In the genomic region with DNA sequence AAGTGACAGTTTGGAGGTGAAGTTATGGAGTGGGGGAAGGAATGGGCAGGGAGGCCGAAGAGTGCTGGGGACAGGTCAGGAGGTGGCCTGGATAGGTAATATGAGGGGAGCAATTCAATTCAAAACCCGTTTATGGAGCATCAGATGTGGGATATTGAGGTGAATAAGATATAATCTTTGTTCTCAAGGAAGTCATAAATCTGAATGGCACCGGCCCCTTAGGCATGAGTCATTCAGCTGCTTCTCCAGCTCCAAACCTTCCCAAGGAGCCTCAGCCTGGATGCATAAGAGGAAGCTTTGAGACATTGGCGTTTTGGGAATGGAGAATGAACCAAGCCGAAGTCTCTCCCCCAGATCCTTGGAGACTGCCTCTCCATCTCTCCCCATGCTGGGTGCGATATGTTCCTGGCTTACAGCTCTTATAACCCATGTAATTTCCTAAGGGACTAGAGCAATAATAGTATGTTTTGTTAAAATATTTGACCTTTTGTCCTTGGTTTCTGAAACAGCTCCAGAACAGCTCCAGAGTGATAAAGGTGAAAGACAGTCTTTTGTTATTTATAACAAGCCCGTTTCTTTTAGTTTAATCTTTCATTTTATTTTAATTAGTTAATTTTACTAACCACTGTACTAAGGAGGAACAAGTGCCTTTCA, we compare ENCODE assay signal across 9 cellular contexts. TPM values are rescaled to one million over a fixed set of nuclear protein-coding genes. Genes with fewer than 3 reads are reported as not detected.
A peak's percentile ranks its signal among the peaks of the same experiment; 100 is the strongest.
DNase-seq lines count a peak whose midpoint lies in the region; ATAC-seq and TF ChIP-seq lines count a peak whose summit lies in the region.
"Had no signal": no experiment of that assay in that cellular context is flagged by ENCODE, and none has a peak within 500 bp of the region (broad histone marks: within the 10 kb centered on the region; RNA-seq: fewer than 3 reads in every experiment).

No MANE protein-coding gene starts in this region.

- no peak for TF ChIP-seq RAD21 in SK-N-SH (IDR thresholded peaks at IDR 0.05; ENCODE audit: low read length)

- WGBS in SK-N-SH (ENCODE audit: low lambda C conversion rate): 28% methylated on average over 7 of the region's 7 CpGs
- 59 to 68% (median 63%) methylated on average over 7 of the region's 7 CpGs for WGBS in stomach, 5 donors

- peak overlapping the region; percentile 41; the same call in 1 of the 2 replicates for H3K9ac ChIP-seq in SK-N-SH

- H3K9me3 ChIP-seq in SK-N-SH (no peaks in the 10 kb centered on the region), stomach (no peaks in the 10 kb centered on the region)

- H3K36me3 ChIP-seq in GM23338 (ENCODE audit: insufficient read depth): no peaks in the 10 kb centered on the region
- H3K36me3 ChIP-seq in SK-N-SH (replicated peaks in 1 of 2; ENCODE audit: control insufficient read depth in 1 of 2, insufficient read depth in 2 of 2, low read length in 1 of 2): peaks cover 15 to 32% of the 10 kb centered on the region in 2 experiments
- peaks cover 9 to 48% (median 35%) of the 10 kb centered on the region in 4 donors for H3K36me3 ChIP-seq in stomach

- H3F3A ChIP-seq in GM23338 (replicated peaks; ENCODE audit: low read depth) (no peaks in the 10 kb centered on the region), SK-N-SH (replicated peaks; ENCODE audit: insufficient read depth) (peaks cover 13% of the 10 kb centered on the region)

- H3K4me1 ChIP-seq in GM23338 (ENCODE audit: insufficient read depth): peaks cover 6% of the 10 kb centered on the region
- peaks cover 8 to 12% of the 10 kb centered on the region in 2 experiments; a peak in 2 of 4 replicates for H3K4me1 ChIP-seq in SK-N-SH (ENCODE audit: control insufficient read depth in 1 of 2, insufficient read depth in 2 of 2, low read depth in 1 of 2, low read length in 1 of 2)
- peaks cover 11 to 29% (median 23%) of the 10 kb centered on the region in 4 donors for H3K4me1 ChIP-seq in stomach

- no peak for ATAC-seq in GM23338
- ATAC-seq in GM18517 (IDR thresholded peaks at IDR 0.05; ENCODE audit: unreplicated experiment): no peak

- peak overlapping the region; percentile 68 for H3K4me2 ChIP-seq in GM23338
- H3K4me2 ChIP-seq in SK-N-SH: peak overlapping the region; percentile 85

- DNase-seq in GM23338 (ENCODE audit: low spot score): no peak
- DNase-seq in SK-N-SH: no peak
- DNase-seq in fibroblast of villous mesenchyme (ENCODE audit: low read depth): peak; percentile 88
- no peak for DNase-seq in stomach
- no peak for DNase-seq in NCI-H1436 treated with DMSO at 0.1 percent for 48 hours (lab: John Stamatoyannopoulos, UW)
- DNase-seq in erythroblast (lab: John Stamatoyannopoulos, UW): no peak
- no peak for DNase-seq in 8988T
- DNase-seq: Right ventricle myocardium superior had no signal

- H3K27me3 ChIP-seq in GM23338 (ENCODE audit: insufficient read depth): no peaks in the 10 kb centered on the region
- no peaks in the 10 kb centered on the region for H3K27me3 ChIP-seq in SK-N-SH (ENCODE audit: insufficient read depth)
- H3K27me3 ChIP-seq in stomach: no peaks in the 10 kb centered on the region

- CTCF ChIA-PET in SK-N-SH (lab: Yijun Ruan, JAX): interaction anchor here (1.6 to 11.0 kb wide), 3 partner anchors 16 to 82 kb away, joined by 7 to 121 read pairs (median 36); a partner anchor contains a TSS

- no peak overlapping the region for H3K27ac ChIP-seq in GM23338 (ENCODE audit: low read depth)
- peak overlapping the region; percentile 62 to 87 for H3K27ac ChIP-seq in SK-N-SH (ENCODE audit: low read depth in 2 of 2, low read length in 1 of 2)
- peak overlapping the region in 3 of 5 donors; percentile 13 to 32 (median 24) for H3K27ac ChIP-seq in stomach

- H3K4me3 Mint-ChIP-seq in GM23338: peak overlapping the region; percentile 63; the same call in 1 of the 3 replicates

- peaks cover 27% of the 10 kb centered on the region for H3K36me3 Mint-ChIP-seq in GM23338 (ENCODE audit: low read depth)

- TF ChIP-seq CTCF in GM23338 (conservative IDR thresholded peaks at IDR 0.05; ENCODE audit: low read depth in 2 of 2): no peak
- no peak for TF ChIP-seq CTCF in SK-N-SH (IDR thresholded peaks at IDR 0.05)
- TF ChIP-seq CTCF in fibroblast of villous mesenchyme (IDR thresholded peaks at IDR 0.05; ENCODE audit: insufficient read depth, low read depth, low read length): no peak
- TF ChIP-seq CTCF in stomach (IDR thresholded peaks at IDR 0.05): no peak

- H3K27me3 Mint-ChIP-seq in GM23338 (ENCODE audit: insufficient read depth, low read depth, poor library complexity): peaks cover 14% of the 10 kb centered on the region

- H2AFZ ChIP-seq in GM23338 (no peak overlapping the region), SK-N-SH (ENCODE audit: low read depth) (no peak overlapping the region)

- TF ChIP-seq POLR2A in stomach (IDR thresholded peaks at IDR 0.05) (no peak), erythroblast (IDR thresholded peaks at IDR 0.05; ENCODE audit: low read length) (no peak)

- H3K9me2 ChIP-seq in GM23338 (ENCODE audit: insufficient read depth) (no peaks in the 10 kb centered on the region), SK-N-SH (no peaks in the 10 kb centered on the region)

- POLR2A ChIA-PET in SK-N-SH (lab: Yijun Ruan, JAX): interaction anchor here (1.1 kb wide), 1 partner anchor 11 kb away, joined by 4 read pairs; no protein-coding TSS in a partner anchor

- intact Hi-C loops in stomach (cut with DNase I; ENCODE audit: low total_unique reads): no loop called here

- no peak overlapping the region for H3K27ac Mint-ChIP-seq in GM23338

- 0 out of 3 replicates have a peak, but pooled peaks cover 4% of the 10 kb centered on the region for H3K9me3 Mint-ChIP-seq in GM23338

- peaks cover 9% of the 10 kb centered on the region for H3K4me1 Mint-ChIP-seq in GM23338

- H3K79me2 ChIP-seq in GM23338 (replicated peaks; ENCODE audit: insufficient read depth) (no peaks in the 10 kb centered on the region), SK-N-SH (ENCODE audit: insufficient read depth) (peaks cover 30% of the 10 kb centered on the region)

- TF ChIP-seq EP300 in SK-N-SH (IDR thresholded peaks at IDR 0.05; ENCODE audit: borderline replicate concordance in 1 of 2, low read depth in 1 of 2, low read length in 1 of 2): peak in 1 of 2 experiments; percentile 64; a peak in 1 of 4 replicates
- TF ChIP-seq EP300 in stomach (IDR thresholded peaks at IDR 0.05): no peak

- H3K4me3 ChIP-seq in GM23338: peak overlapping the region; percentile 17; the same call in 1 of the 2 replicates
- H3K4me3 ChIP-seq in SK-N-SH (ENCODE audit: low read depth in 2 of 2, low read length in 1 of 2): peak overlapping the region in 1 of 2 experiments; percentile 72; a peak in 3 of 4 replicates
- no peak overlapping the region for H3K4me3 ChIP-seq in fibroblast of villous mesenchyme (ENCODE audit: low read depth, low read length)
- peak overlapping the region in 1 of 4 donors; percentile 1 for H3K4me3 ChIP-seq in stomach

- H4K20me1 ChIP-seq in GM23338 (replicated peaks; ENCODE audit: insufficient read depth) (no peaks in the 10 kb centered on the region; the same call in 1 of the 2 replicates), SK-N-SH (ENCODE audit: insufficient read depth) (no peaks in the 10 kb centered on the region)

TF ChIP-seq in SK-N-SH, 30 proteins besides CTCF, POLR2A, EP300 and RAD21 (continues in another document):
- TF ChIP-seq FOXM1 (IDR thresholded peaks at IDR 0.05; ENCODE audit: low read depth) (no peak), TAF1 (IDR thresholded peaks at IDR 0.05; ENCODE audit: borderline replicate concordance, low read depth, low read length) (no peak), ELF1 (IDR thresholded peaks at IDR 0.05) (no peak)

RNA-seq across cellular contexts. Expression of a gene that starts 1.7 kb away (rescaled TPM):
- 15.3 and 18.2 TPM in 2 replicates for total RNA-seq in GM23338 (2014; rRNA removed; shearing (Covaris generic))
- polyA plus RNA-seq in GM23338 (2016; fragmentation: Nextera tagmentation; extraction: Ambion mirVana) (16.5 and 19.0 TPM in 2 replicates), SK-N-SH (2012; rRNA removed) (27.6 and 33.9 TPM in 2 replicates), stomach (10 to 100 TPM; 13.3 to 17.1 (median 15.9) TPM)
- polyA plus RNA-seq in SK-N-SH (2012; cell fraction: cytosol; rRNA removed): 14.4 and 21.3 TPM in 2 replicates
- polyA plus RNA-seq in SK-N-SH (2012; cell fraction: nucleus; rRNA removed): 210 and 236 TPM in 2 replicates
- total RNA-seq in fibroblast of villous mesenchyme (11.7 and 13.2 TPM in 2 replicates), stomach (100 to 1,000 TPM in 2 of 5 donors, 10 to 100 TPM in 2, 1 to 10 TPM in 1; 4.3 to 181 (median 15.8) TPM)

RNA-seq across cellular contexts. Expression of a gene that starts 16.0 kb away (rescaled TPM):
- total RNA-seq in GM23338 (2014; rRNA removed; shearing (Covaris generic)): 24.2 and 24.8 TPM in 2 replicates
- polyA plus RNA-seq in GM23338 (2016; fragmentation: Nextera tagmentation; extraction: Ambion mirVana) (10.9 and 13.8 TPM in 2 replicates), SK-N-SH (2012; rRNA removed) (9.8 and 12.8 TPM in 2 replicates), stomach (10 to 100 TPM; 19.1 to 74.4 (median 52.9) TPM)
- polyA plus RNA-seq in SK-N-SH (2012; cell fraction: cytosol; rRNA removed): 5.9 and 8.6 TPM in 2 replicates
- polyA plus RNA-seq in SK-N-SH (2012; cell fraction: nucleus; rRNA removed): 22.9 and 29.8 TPM in 2 replicates
- total RNA-seq in fibroblast of villous mesenchyme (13.8 and 15.1 TPM in 2 replicates), stomach (10 to 100 TPM; 16.5 to 96.0 (median 28.0) TPM)

RNA-seq across cellular contexts. Expression of a gene that starts 20.8 kb away (rescaled TPM):
- total RNA-seq in GM23338 (2014; rRNA removed; shearing (Covaris generic)): 1.1 and 1.7 TPM in 2 replicates
- polyA plus RNA-seq in GM23338 (2016; fragmentation: Nextera tagmentation; extraction: Ambion mirVana): 2.7 and 3.0 TPM in 2 replicates
- polyA plus RNA-seq in SK-N-SH (2012; rRNA removed): 2.2 and 3.1 TPM in 2 replicates
- 1.2 and 1.7 TPM in 2 replicates for polyA plus RNA-seq in SK-N-SH (2012; cell fraction: cytosol; rRNA removed)
- 11.5 and 25.8 TPM in 2 replicates for polyA plus RNA-seq in SK-N-SH (2012; cell fraction: nucleus; rRNA removed)
- total RNA-seq in fibroblast of villous mesenchyme: 4.5 and 6.5 TPM in 2 replicates
- total RNA-seq in stomach: 10 to 100 TPM in 1 of 5 donors, 1 to 10 TPM in 3, not detected in 1; 1.7 to 11.7 (median 7.0) TPM
- polyA plus RNA-seq in stomach: 1 to 10 TPM in 1 of 3 donors, under 1 TPM in 2; 0.55 to 1.4 (median 0.56) TPM

RNA-seq across cellular contexts. Expression of a gene that starts 21.5 kb away (rescaled TPM):
- 2.9 and 5.0 TPM in 2 replicates for total RNA-seq in GM23338 (2014; rRNA removed; shearing (Covaris generic))
- 0.75 and 1.3 TPM in 2 replicates for polyA plus RNA-seq in GM23338 (2016; fragmentation: Nextera tagmentation; extraction: Ambion mirVana)
- polyA plus RNA-seq in SK-N-SH (2012; rRNA removed): 74.3 and 92.7 TPM in 2 replicates
- 31.9 and 45.9 TPM in 2 replicates for polyA plus RNA-seq in SK-N-SH (2012; cell fraction: cytosol; rRNA removed)
- 213 and 214 TPM in 2 replicates for polyA plus RNA-seq in SK-N-SH (2012; cell fraction: nucleus; rRNA removed)
- 45.4 and 60.5 TPM in 2 replicates for total RNA-seq in fibroblast of villous mesenchyme
- total RNA-seq in stomach: 10 to 100 TPM in 2 of 5 donors, 1 to 10 TPM in 3; 6.7 to 13.3 (median 9.0) TPM
- polyA plus RNA-seq in stomach: 1 to 10 TPM in 2 of 3 donors, under 1 TPM in 1; 0.76 to 2.7 (median 2.6) TPM

RNA-seq across cellular contexts. Expression of a gene that starts 51.3 kb away (rescaled TPM):
- 82.8 and 101 TPM in 2 replicates for total RNA-seq in GM23338 (2014; rRNA removed; shearing (Covaris generic))
- polyA plus RNA-seq in GM23338 (2016; fragmentation: Nextera tagmentation; extraction: Ambion mirVana) (110 and 117 TPM in 2 replicates), SK-N-SH (2012; rRNA removed) (72.4 and 145 TPM in 2 replicates), stomach (10 to 100 TPM; 33.3 to 51.5 (median 42.2) TPM)
- 71.0 and 92.6 TPM in 2 replicates for polyA plus RNA-seq in SK-N-SH (2012; cell fraction: cytosol; rRNA removed)
- 112 and 144 TPM in 2 replicates for polyA plus RNA-seq in SK-N-SH (2012; cell fraction: nucleus; rRNA removed)
- total RNA-seq in fibroblast of villous mesenchyme (36.1 and 52.2 TPM in 2 replicates), stomach (10 to 100 TPM; 18.5 to 72.4 (median 49.2) TPM)
